In the genomic region with DNA sequence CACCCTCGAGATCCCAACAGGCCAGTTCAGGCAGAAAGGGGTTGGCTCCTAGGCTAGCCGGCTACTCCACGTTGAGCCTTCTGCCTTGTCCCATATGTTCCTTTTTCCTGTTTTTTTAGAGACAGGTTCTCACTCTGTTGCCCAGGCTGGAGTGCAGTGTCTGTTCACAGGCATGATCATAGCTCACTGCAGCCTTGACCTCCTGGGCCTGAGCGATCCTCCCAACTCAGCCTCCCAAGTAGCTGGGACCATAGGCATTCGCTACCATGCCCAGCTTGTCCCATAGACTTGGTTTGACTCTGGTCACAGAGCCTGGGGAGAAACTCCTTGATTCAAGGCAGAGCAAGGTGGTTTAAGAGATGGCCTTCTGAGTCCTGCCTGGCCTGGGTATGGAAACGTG, we compare ENCODE assay signal across 1 cellular context.
TF ChIP-seq lines count a peak whose summit lies in the region.

No MANE protein-coding gene starts in this region.

TF ChIP-seq in HEK293T, 16 proteins besides CTCF, POLR2A, EP300 and RAD21 (continued from another document):
- TF ChIP-seq FOXM1 (IDR thresholded peaks at IDR 0.05; ENCODE audit: borderline replicate concordance) (no peak), SUZ12 (IDR thresholded peaks at IDR 0.05) (no peak), NFRKB (IDR thresholded peaks at IDR 0.05) (no peak), SP1 (IDR thresholded peaks at IDR 0.05) (no peak), CTBP1 (IDR thresholded peaks at IDR 0.05; ENCODE audit: borderline replicate concordance) (no peak), L3MBTL2 (conservative IDR thresholded peaks at IDR 0.05) (no peak), LEF1 (IDR thresholded peaks at IDR 0.05; ENCODE audit: borderline replicate concordance) (no peak), HDGF (IDR thresholded peaks at IDR 0.05; ENCODE audit: borderline replicate concordance) (no peak), FOXA1 (IDR thresholded peaks at IDR 0.05) (no peak)
- TF ChIP-seq, protein P1, sequence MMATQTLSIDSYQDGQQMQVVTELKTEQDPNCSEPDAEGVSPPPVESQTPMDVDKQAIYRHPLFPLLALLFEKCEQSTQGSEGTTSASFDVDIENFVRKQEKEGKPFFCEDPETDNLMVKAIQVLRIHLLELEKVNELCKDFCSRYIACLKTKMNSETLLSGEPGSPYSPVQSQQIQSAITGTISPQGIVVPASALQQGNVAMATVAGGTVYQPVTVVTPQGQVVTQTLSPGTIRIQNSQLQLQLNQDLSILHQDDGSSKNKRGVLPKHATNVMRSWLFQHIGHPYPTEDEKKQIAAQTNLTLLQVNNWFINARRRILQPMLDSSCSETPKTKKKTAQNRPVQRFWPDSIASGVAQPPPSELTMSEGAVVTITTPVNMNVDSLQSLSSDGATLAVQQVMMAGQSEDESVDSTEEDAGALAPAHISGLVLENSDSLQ (IDR thresholded peaks at IDR 0.05), result no peak
TF ChIP-seq in HEK293T: peak in this region for 0.
